25 cellular contexts compared by ENCODE assay signal in genomic region chr13:104099750-104100149, GRCh38.
"Had no signal": no experiment of that assay in that cellular context is flagged by ENCODE, and none has a peak within 500 bp of the region (broad histone marks: within the 10 kb centered on the region; RNA-seq: fewer than 3 reads in every experiment).

No MANE protein-coding gene starts in this region.

- H3K4me1 ChIP-seq: stomach, suprapubic skin, testis, thyroid gland, tibial artery, transverse colon, upper lobe of left lung, upper lobe of right lung, uterus had no signal

- H3K27ac ChIP-seq: stomach, suprapubic skin, testis, thoracic aorta, thyroid gland, tibial artery, tibial nerve, transverse colon, upper lobe of left lung, upper lobe of right lung, uterus, vagina had no signal

- H3K27me3 ChIP-seq: stomach, suprapubic skin, testis, thyroid gland, tibial artery, tibial nerve, transverse colon, upper lobe of left lung, upper lobe of right lung, uterus, vagina had no signal

- H3K9me3 ChIP-seq: stomach, suprapubic skin, testis, thoracic aorta, thyroid gland, tibial artery, tibial nerve, transverse colon, upper lobe of left lung, upper lobe of right lung, uterus, vagina had no signal

- DNase-seq: stimulated activated CD4-positive, alpha-beta T cell treated with anti-CD3 and anti-CD28 coated beads, Interleukin-2, amount 100 ng/mL, for 48 hours; stimulated activated CD4-positive, alpha-beta T cell treated with anti-CD3 and anti-CD28 coated beads, Interleukin-4, amount 100 ng/mL, for 1 hour; stimulated activated CD4-positive, alpha-beta T cell treated with anti-CD3 and anti-CD28 coated beads, Interleukin-4, amount 100 ng/mL, for 24 hours; stimulated activated CD4-positive, alpha-beta T cell treated with anti-CD3 and anti-CD28 coated beads, Interleukin-4, amount 100 ng/mL, for 4 hours; stimulated activated CD8-positive, alpha-beta memory T cell treated with anti-CD3 and anti-CD28 coated beads, Interleukin-4, amount 100 ng/mL, for 48 hours; stimulated activated naive B cell treated with anti-CD40 and anti-IgM and Interleukin-4, amounts not matched to agents 10 μg/mL and 1 μg/mL and 100 μg/mL, for 72 hours; stimulated activated naive CD4-positive, alpha-beta T cell; stimulated activated naive CD4-positive, alpha-beta T cell treated with Interleukin-2 at 50 U/mL for 16 hours; stimulated activated naive CD8-positive, alpha-beta T cell treated with anti-CD3 and anti-CD28 coated beads, Interleukin-15, amount 100 ng/mL, for 72 hours; stimulated activated naive CD8-positive, alpha-beta T cell treated with anti-CD3 and anti-CD28 coated beads, Interleukin-15, Interleukin-2, amounts not matched to agents 100 U/mL and 50 U/mL, for 24 hours; stomach; substantia nigra; testis; thyroid gland; tibial artery; transverse colon; trophoblast cell; upper lobe of left lung; upper lobe of right lung; uterus had no signal

- ATAC-seq: stimulated activated effector memory CD8-positive, alpha-beta T cell treated with anti-CD3 and anti-CD28 coated beads, Interleukin-12 subunit alpha, Interleukin-12 subunit beta, amount 100 ng/mL, for 72 hours; stimulated activated naive B cell treated with anti-CD40 and anti-IgM and Interleukin-4, amounts not matched to agents 10 μg/mL and 1 μg/mL and 100 μg/mL, for 72 hours; stimulated activated naive CD8-positive, alpha-beta T cell treated with anti-CD3 and anti-CD28 coated beads, Interleukin-15, amount 100 ng/mL, for 72 hours; stimulated activated naive CD8-positive, alpha-beta T cell treated with anti-CD3 and anti-CD28 coated beads, Interleukin-15, Interleukin-2, amounts not matched to agents 100 U/mL and 50 U/mL, for 24 hours; upper lobe of right lung had no signal

- H3K36me3 ChIP-seq: stomach, suprapubic skin, thoracic aorta, thyroid gland, tibial artery, tibial nerve, upper lobe of left lung, upper lobe of right lung, uterus, vagina had no signal

- H3K4me3 ChIP-seq: stomach, suprapubic skin, testis, thoracic aorta, thyroid gland, tibial artery, tibial nerve, transverse colon, upper lobe of left lung, upper lobe of right lung, uterus, vagina had no signal
